ENCODE assay signal across 13 cellular contexts in genomic region chr2:42316910-42317309, GRCh38.
"Had no signal": no experiment of that assay in that cellular context is flagged by ENCODE, and none has a peak within 500 bp of the region (broad histone marks: within the 10 kb centered on the region; RNA-seq: fewer than 3 reads in every experiment).

No MANE protein-coding gene starts in this region.

- H3K27ac Mint-ChIP-seq: activated T-helper 1 cell treated with anti-CD3 and anti-CD28 coated beads, Interleukin-12 subunit alpha, Interleukin-12 subunit beta, Interleukin-2, Interleukin-4 antibody, amounts not matched to agents 30 ng/mL and 10 ng/mL and 1 ng/mL, durations not matched to agents 14 hours and 24 hours and 36 hours; natural killer cell had no signal

- H3K36me3 Mint-ChIP-seq: natural killer cell had no signal

- H3K9me3 Mint-ChIP-seq: activated T-helper 1 cell treated with anti-CD3 and anti-CD28 coated beads, Interleukin-12 subunit alpha, Interleukin-12 subunit beta, Interleukin-2, Interleukin-4 antibody, amounts not matched to agents 30 ng/mL and 10 ng/mL and 1 ng/mL, durations not matched to agents 14 hours and 24 hours and 36 hours; natural killer cell had no signal

- DNase-seq: activated CD4-positive, CD25-positive, alpha-beta regulatory T cell treated with anti-CD3 and anti-CD28 coated beads, Interleukin-2, amount 50 U/mL, for 72 hours; activated CD8-positive, alpha-beta memory T cell treated with anti-CD3 and anti-CD28 coated beads, Interleukin-2, amount 50 U/mL, for 4 hours; activated naive CD4-positive, alpha-beta T cell; body of pancreas; mesendoderm; natural killer cell; sigmoid colon; SJCRH30; stimulated activated CD8-positive, alpha-beta memory T cell treated with anti-CD3 and anti-CD28 coated beads, Interleukin-4, amount 100 ng/mL, for 48 hours; stimulated activated naive CD4-positive, alpha-beta T cell treated with Interleukin-2 at 50 U/mL for 16 hours; T-helper 2 cell; tibial artery had no signal

- H3K4me3 Mint-ChIP-seq: activated T-helper 1 cell treated with anti-CD3 and anti-CD28 coated beads, Interleukin-12 subunit alpha, Interleukin-12 subunit beta, Interleukin-2, Interleukin-4 antibody, amounts not matched to agents 30 ng/mL and 10 ng/mL and 1 ng/mL, durations not matched to agents 14 hours and 24 hours and 36 hours; natural killer cell had no signal

- ATAC-seq: body of pancreas, natural killer cell had no signal
